In the genomic region with DNA sequence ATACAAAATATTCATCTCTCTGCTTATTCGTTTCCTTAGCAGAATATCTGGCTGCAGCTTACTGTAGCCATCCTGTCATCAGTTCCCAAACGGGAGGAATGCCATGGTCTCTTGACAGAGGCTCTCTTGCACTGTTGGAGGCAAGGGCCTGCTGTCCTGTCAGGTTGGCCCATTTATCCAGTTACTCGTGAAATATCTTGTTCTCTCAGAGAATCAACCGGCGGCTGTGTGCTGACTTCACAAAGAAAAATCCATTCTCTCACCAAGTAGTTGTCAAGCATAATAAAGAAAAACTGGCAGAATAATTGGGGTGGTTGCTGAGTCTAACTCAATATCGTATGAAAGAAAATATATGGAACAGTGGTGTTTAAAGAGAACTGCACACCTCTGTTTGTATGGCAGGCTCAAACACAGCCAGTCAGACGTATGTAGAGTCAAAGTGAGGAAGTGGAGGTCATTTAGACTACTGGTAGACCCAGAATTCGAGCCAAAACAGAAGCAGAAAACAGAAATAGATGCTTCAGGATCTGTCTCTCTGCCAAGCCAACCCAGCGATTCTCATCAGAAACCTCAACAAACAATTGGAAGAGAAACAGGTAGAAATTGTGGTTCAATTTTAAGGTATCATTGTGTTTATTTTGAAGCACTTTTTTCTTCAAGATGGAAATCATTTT, we compare ENCODE assay signal across 15 cellular contexts.
DNase-seq lines count a peak whose midpoint lies in the region; ATAC-seq, FAIRE-seq and TF ChIP-seq lines count a peak whose summit lies in the region.
"Had no signal": no experiment of that assay in that cellular context is flagged by ENCODE, and none has a peak within 500 bp of the region (broad histone marks: within the 10 kb centered on the region; RNA-seq: fewer than 3 reads in every experiment).

No MANE protein-coding gene starts in this region.

- H3F3A ChIP-seq in MM.1S (ENCODE audit: insufficient read depth, low read length), result peaks cover 45% of the 10 kb centered on the region

- intact Hi-C loops in activated CD4-positive, alpha-beta memory T cell treated with anti-CD3 and anti-CD28 coated beads for 36 hours (cut with micrococcal nuclease), result loop anchor here (5.0 to 10.0 kb wide), 3 partner anchors 108 to 756 kb away; no protein-coding TSS in a partner anchor
- intact Hi-C loops in GM12878 (cut with micrococcal nuclease; ENCODE audit: unreplicated experiment), result loop anchor here (10.0 kb wide), 1 partner anchor 756 kb away; no protein-coding TSS in a partner anchor

- no TSS peak for BruUV-seq in GM12878 (replicated peaks; lab: Mats Ljungman, UMichigan)

- 75% methylated on average over 9 of the region's 9 CpGs for WGBS in GM12878 (ENCODE audit: insufficient coverage, insufficient replicate concordance, low lambda C conversion rate, missing lambda C conversion rate)

- no peaks in the 10 kb centered on the region for H4K20me1 ChIP-seq in MM.1S (ENCODE audit: insufficient read depth, low read length)
- H4K20me1 ChIP-seq in GM12878 (ENCODE audit: control insufficient read depth, insufficient read depth), result no peaks in the 10 kb centered on the region

- peak overlapping the region; percentile 95 for H3K9ac ChIP-seq in MM.1S (ENCODE audit: low read length)
- no peak overlapping the region for H3K9ac ChIP-seq in GM12878 (ENCODE audit: control insufficient read depth, insufficient read depth, low read length)

- H3K79me2 ChIP-seq in MM.1S (ENCODE audit: low read length), result no peaks in the 10 kb centered on the region
- H3K79me2 ChIP-seq in GM12878 (ENCODE audit: control insufficient read depth, insufficient read depth, low read length), result no peaks in the 10 kb centered on the region

- CTCF ChIA-PET in activated CD4-positive, alpha-beta memory T cell treated with anti-CD3 and anti-CD28 coated beads, Interleukin-2, amount 10 ng/mL, durations not matched to agents 7 days and 5 days (lab: Charles Lee), result interaction anchor here (1.0 to 1.6 kb wide), 3 partner anchors 9 to 192 kb away, joined by 5 to 9 read pairs (median 6); no protein-coding TSS in a partner anchor
- CTCF ChIA-PET in activated CD4-positive, alpha-beta memory T cell treated with anti-CD3 and anti-CD28 coated beads for 36 hours (lab: Charles Lee), result interaction anchor here (0.7 to 1.4 kb wide), 3 partner anchors 11 to 490 kb away, joined by 3 to 4 read pairs (median 4); no protein-coding TSS in a partner anchor
- CTCF ChIA-PET in GM12878 (lab: Yijun Ruan, JAX), result interaction anchor here (1.2 to 3.3 kb wide), 5 partner anchors 9 to 757 kb away, joined by 3 to 37 read pairs (median 9); no protein-coding TSS in a partner anchor

- H3K9me2 ChIP-seq in MM.1S (replicated peaks; ENCODE audit: insufficient read depth, low read length), result no peaks in the 10 kb centered on the region

- H2AFZ ChIP-seq in MM.1S (ENCODE audit: low read length) (peak overlapping the region; percentile 47), GM12878 (ENCODE audit: control insufficient read depth, low read depth, low read length) (peak overlapping the region; percentile 11)
- H2AFZ ChIP-seq: PC-9 had no signal

- TF ChIP-seq EP300 in GM12878 (IDR thresholded peaks at IDR 0.05; ENCODE audit: borderline replicate concordance in 1 of 2, control insufficient read depth in 1 of 2, low read depth in 2 of 2, low read length in 2 of 2), result no peak

- H3K27me3 ChIP-seq in MM.1S (replicated peaks; ENCODE audit: insufficient read depth, low read length) (no peaks in the 10 kb centered on the region), GM12878 (replicated peaks in 1 of 2; ENCODE audit: control insufficient read depth in 2 of 2, insufficient read depth in 2 of 2, low read length in 1 of 2) (no peaks in the 10 kb centered on the region)
- H3K27me3 ChIP-seq: pancreas had no signal

- FAIRE-seq in GM12878 (lab: Jason Lieb, UNC), result no peak
- FAIRE-seq: pancreas, TTC549 had no signal

- in situ Hi-C loops in GM12878 (cut with MboI), result no loop called here

- peak overlapping the region; percentile 55 for H3K27ac Mint-ChIP-seq in activated CD4-positive, alpha-beta memory T cell treated with anti-CD3 and anti-CD28 coated beads, Interleukin-2, amount 10 ng/mL, durations not matched to agents 7 days and 5 days
- no peak overlapping the region for H3K27ac Mint-ChIP-seq in activated CD4-positive, alpha-beta memory T cell treated with anti-CD3 and anti-CD28 coated beads for 36 hours
- peak overlapping the region; percentile 97 for H3K27ac Mint-ChIP-seq in stimulated activated effector memory CD8-positive, alpha-beta T cell treated with anti-CD3 and anti-CD28 coated beads, Interleukin-12 subunit alpha, Interleukin-12 subunit beta, amount 100 ng/mL, for 72 hours
- H3K27ac Mint-ChIP-seq: dendritic cell treated with granulocyte-macrophage colony-stimulating factor and Interleukin-4, amounts not matched to agents 40 ng/mL and 50 ng/mL, for 4 days; mesothelial cell of epicardium had no signal

- no peak for TF ChIP-seq CTCF in MM.1S (IDR thresholded peaks at IDR 0.05; ENCODE audit: low read length)
- TF ChIP-seq CTCF in GM12878 (IDR thresholded peaks at IDR 0.05 in 2 of 3, conservative IDR thresholded peaks at IDR 0.05 in 1 of 3; ENCODE audit: control insufficient read depth in 2 of 3, extremely low read depth in 1 of 3, insufficient read depth in 1 of 3, low read depth in 3 of 3, low read length in 3 of 3), result no peak

- H3K4me2 ChIP-seq in MM.1S (ENCODE audit: low read depth, low read length) (peak overlapping the region; percentile 96), GM12878 (ENCODE audit: control insufficient read depth, insufficient read depth) (peak overlapping the region; percentile 71; the same call in 1 of the 2 replicates)
- H3K4me2 ChIP-seq: PC-9 had no signal

- H3K36me3 Mint-ChIP-seq in activated CD4-positive, alpha-beta memory T cell treated with anti-CD3 and anti-CD28 coated beads, Interleukin-2, amount 10 ng/mL, durations not matched to agents 7 days and 5 days (ENCODE audit: low read depth), result peaks cover 18% of the 10 kb centered on the region
- no peaks in the 10 kb centered on the region for H3K36me3 Mint-ChIP-seq in activated CD4-positive, alpha-beta memory T cell treated with anti-CD3 and anti-CD28 coated beads for 36 hours
- no peaks in the 10 kb centered on the region for H3K36me3 Mint-ChIP-seq in stimulated activated effector memory CD8-positive, alpha-beta T cell treated with anti-CD3 and anti-CD28 coated beads, Interleukin-12 subunit alpha, Interleukin-12 subunit beta, amount 100 ng/mL, for 72 hours
- H3K36me3 Mint-ChIP-seq: mesothelial cell of epicardium had no signal

- H3K9me3 Mint-ChIP-seq in activated CD4-positive, alpha-beta memory T cell treated with anti-CD3 and anti-CD28 coated beads, Interleukin-2, amount 10 ng/mL, durations not matched to agents 7 days and 5 days, result peaks cover 8% of the 10 kb centered on the region
- H3K9me3 Mint-ChIP-seq in activated CD4-positive, alpha-beta memory T cell treated with anti-CD3 and anti-CD28 coated beads for 36 hours, result no peaks in the 10 kb centered on the region
- peaks cover 2% of the 10 kb centered on the region for H3K9me3 Mint-ChIP-seq in stimulated activated effector memory CD8-positive, alpha-beta T cell treated with anti-CD3 and anti-CD28 coated beads, Interleukin-12 subunit alpha, Interleukin-12 subunit beta, amount 100 ng/mL, for 72 hours

- RAD21 ChIA-PET in GM12878 (lab: Charles Lee; ENCODE audit: unreplicated experiment), result no interaction called here

- H3K4me1 ChIP-seq in MM.1S (ENCODE audit: low read length) (peaks cover 60% of the 10 kb centered on the region), GM12878 (ENCODE audit: control insufficient read depth, insufficient read depth, low read length) (peaks cover 32% of the 10 kb centered on the region)

- DNase-seq in activated CD4-positive, alpha-beta memory T cell treated with anti-CD3 and anti-CD28 coated beads, Interleukin-2, amount 10 ng/mL, durations not matched to agents 7 days and 5 days, result no peak
- no peak for DNase-seq in activated CD4-positive, alpha-beta memory T cell treated with anti-CD3 and anti-CD28 coated beads for 36 hours
- DNase-seq in MM.1S (peak; percentile 58), GM12878 (ENCODE audit: low read depth, low spot score) (no peak), left lobe of liver (ENCODE audit: low spot score) (no peak), OCI-M2 (lab: John Stamatoyannopoulos, UW; ENCODE audit: unreplicated experiment) (no peak)
- DNase-seq in stimulated activated effector memory CD8-positive, alpha-beta T cell treated with anti-CD3 and anti-CD28 coated beads, Interleukin-12 subunit alpha, Interleukin-12 subunit beta, amount 100 ng/mL, for 72 hours (ENCODE audit: low spot score in 2 of 2), result no peak
- DNase-seq: ACHN, Karpas-422, pancreas, PC-9 had no signal

- H3K4me1 Mint-ChIP-seq in activated CD4-positive, alpha-beta memory T cell treated with anti-CD3 and anti-CD28 coated beads, Interleukin-2, amount 10 ng/mL, durations not matched to agents 7 days and 5 days, result peaks cover 53% of the 10 kb centered on the region
- H3K4me1 Mint-ChIP-seq in activated CD4-positive, alpha-beta memory T cell treated with anti-CD3 and anti-CD28 coated beads for 36 hours (ENCODE audit: low read depth), result peaks cover 43% of the 10 kb centered on the region
- peaks cover 57% of the 10 kb centered on the region for H3K4me1 Mint-ChIP-seq in stimulated activated effector memory CD8-positive, alpha-beta T cell treated with anti-CD3 and anti-CD28 coated beads, Interleukin-12 subunit alpha, Interleukin-12 subunit beta, amount 100 ng/mL, for 72 hours

- ATAC-seq in GM12878, result no peak
- no peak for ATAC-seq in stimulated activated effector memory CD8-positive, alpha-beta T cell treated with anti-CD3 and anti-CD28 coated beads, Interleukin-12 subunit alpha, Interleukin-12 subunit beta, amount 100 ng/mL, for 72 hours
- no peak for ATAC-seq in left lobe of liver
- ATAC-seq in HG02759 (IDR thresholded peaks at IDR 0.05; ENCODE audit: unreplicated experiment), result no peak

- H3K4me3 ChIP-seq in MM.1S (ENCODE audit: low read length) (peak overlapping the region; percentile 47), GM12878 (no peak overlapping the region)
- H3K4me3 ChIP-seq: pancreas, PC-9 had no signal

- peaks cover 2% of the 10 kb centered on the region for H3K27me3 Mint-ChIP-seq in activated CD4-positive, alpha-beta memory T cell treated with anti-CD3 and anti-CD28 coated beads, Interleukin-2, amount 10 ng/mL, durations not matched to agents 7 days and 5 days
- no peaks in the 10 kb centered on the region for H3K27me3 Mint-ChIP-seq in activated CD4-positive, alpha-beta memory T cell treated with anti-CD3 and anti-CD28 coated beads for 36 hours
- H3K27me3 Mint-ChIP-seq: dendritic cell treated with granulocyte-macrophage colony-stimulating factor and Interleukin-4, amounts not matched to agents 40 ng/mL and 50 ng/mL, for 4 days had no signal

- H3K36me3 ChIP-seq in MM.1S (replicated peaks; ENCODE audit: insufficient read depth, low read length), result no peaks in the 10 kb centered on the region
- no peaks in the 10 kb centered on the region for H3K36me3 ChIP-seq in GM12878 (ENCODE audit: control insufficient read depth in 2 of 2, insufficient read depth in 2 of 2, low read length in 1 of 2)
- H3K36me3 ChIP-seq: pancreas had no signal

- no peak overlapping the region for H3K4me3 Mint-ChIP-seq in activated CD4-positive, alpha-beta memory T cell treated with anti-CD3 and anti-CD28 coated beads, Interleukin-2, amount 10 ng/mL, durations not matched to agents 7 days and 5 days
- H3K4me3 Mint-ChIP-seq in activated CD4-positive, alpha-beta memory T cell treated with anti-CD3 and anti-CD28 coated beads for 36 hours, result no peak overlapping the region
- peak overlapping the region; percentile 68 for H3K4me3 Mint-ChIP-seq in stimulated activated effector memory CD8-positive, alpha-beta T cell treated with anti-CD3 and anti-CD28 coated beads, Interleukin-12 subunit alpha, Interleukin-12 subunit beta, amount 100 ng/mL, for 72 hours
- H3K4me3 Mint-ChIP-seq: mesothelial cell of epicardium had no signal

- H3K9me3 ChIP-seq in MM.1S (replicated peaks; ENCODE audit: insufficient read depth, low read length) (no peaks in the 10 kb centered on the region), GM12878 (replicated peaks; ENCODE audit: control insufficient read depth, insufficient read depth, low read length) (peaks cover 2% of the 10 kb centered on the region; the same call in 2 of the 3 replicates)
- H3K9me3 ChIP-seq: pancreas had no signal

- POLR2A ChIA-PET in activated CD4-positive, alpha-beta memory T cell treated with anti-CD3 and anti-CD28 coated beads, Interleukin-2, amount 10 ng/mL, durations not matched to agents 7 days and 5 days (lab: Charles Lee), result interaction anchor here (2.4 kb wide), 1 partner anchor 340 kb away, joined by 9 read pairs; no protein-coding TSS in a partner anchor
- POLR2A ChIA-PET in activated CD4-positive, alpha-beta memory T cell treated with anti-CD3 and anti-CD28 coated beads for 36 hours (lab: Charles Lee), result interaction anchor here (1.0 kb wide), 1 partner anchor 9 kb away, joined by 3 read pairs; no protein-coding TSS in a partner anchor
- POLR2A ChIA-PET in GM12878 (lab: Charles Lee), result no interaction called here

- TF ChIP-seq RAD21 in GM12878 (IDR thresholded peaks at IDR 0.05; ENCODE audit: insufficient read depth, low read depth, low read length), result no peak

- SMC1A ChIA-PET in GM12878 (lab: Charles Lee; ENCODE audit: uncharacterized antibody, unreplicated experiment), result no interaction called here

- H3K27ac ChIP-seq in MM.1S (ENCODE audit: low read length) (peak overlapping the region; percentile 100), GM12878 (ENCODE audit: control insufficient read depth, insufficient read depth) (peak overlapping the region; percentile 88)
- H3K27ac ChIP-seq: pancreas, PC-9 had no signal

- no peak for TF ChIP-seq POLR2A in GM12878 (IDR thresholded peaks at IDR 0.05; ENCODE audit: low read depth, low read length)
